ENCODE assay signal across 1 cellular context in genomic region chr1:165828581-165829329, GRCh38.
A peak's percentile ranks its signal among the peaks of the same experiment; 100 is the strongest.
TF ChIP-seq lines count a peak whose summit lies in the region.

No MANE protein-coding gene starts in this region.

TF ChIP-seq in HepG2, 621 proteins besides CTCF, POLR2A, EP300 and RAD21 (continued from another document and continues in another):
- no peak for TF ChIP-seq ZXDC (CRISPR knock-in tag; IDR thresholded peaks at IDR 0.05)
- peak; percentile 43; the same call in 1 of the 2 replicates for TF ChIP-seq ARID4A (CRISPR knock-in tag; IDR thresholded peaks at IDR 0.05; ENCODE audit: borderline replicate concordance)
- peak; percentile 15; the same call in 1 of the 2 replicates for TF ChIP-seq PRDM15 (CRISPR knock-in tag; IDR thresholded peaks at IDR 0.05)
- no peak for TF ChIP-seq ZNF468 (CRISPR knock-in tag; IDR thresholded peaks at IDR 0.05)
- no peak for TF ChIP-seq MAF1 (CRISPR knock-in tag; IDR thresholded peaks at IDR 0.05; ENCODE audit: borderline replicate concordance)
- TF ChIP-seq THAP11 (CRISPR knock-in tag; IDR thresholded peaks at IDR 0.05) = no peak
- no peak for TF ChIP-seq NONO (IDR thresholded peaks at IDR 0.05)
- TF ChIP-seq NONO (CRISPR knock-in tag; conservative IDR thresholded peaks at IDR 0.05) = 0 out of 2 replicates have a peak, but pooled peaks have one; percentile 10
- no peak for TF ChIP-seq TMF1 (CRISPR knock-in tag; IDR thresholded peaks at IDR 0.05; ENCODE audit: low read depth)
- no peak for TF ChIP-seq SRY (CRISPR knock-in tag; IDR thresholded peaks at IDR 0.05)
- TF ChIP-seq MLLT10 (CRISPR knock-in tag; IDR thresholded peaks at IDR 0.05) = no peak
- TF ChIP-seq IRF9 (CRISPR knock-in tag; IDR thresholded peaks at IDR 0.05; ENCODE audit: borderline replicate concordance) = 0 out of 2 replicates have a peak, but pooled peaks have one; percentile 44
- TF ChIP-seq ZNF513 (CRISPR knock-in tag; conservative IDR thresholded peaks at IDR 0.05) = no peak
- TF ChIP-seq SMC3 (IDR thresholded peaks at IDR 0.05; ENCODE audit: low read length) = no peak
- 0 out of 2 replicates have a peak, but pooled peaks have one; percentile 42 for TF ChIP-seq ZNF142 (CRISPR knock-in tag; IDR thresholded peaks at IDR 0.05)
- TF ChIP-seq ZNF441 (CRISPR knock-in tag; IDR thresholded peaks at IDR 0.05; ENCODE audit: borderline replicate concordance) = 0 out of 2 replicates have a peak, but pooled peaks have one; percentile 26
- TF ChIP-seq ZNF891 (CRISPR knock-in tag; IDR thresholded peaks at IDR 0.05) = no peak
- peak; percentile 46; the same call in 1 of the 2 replicates for TF ChIP-seq ZFP82 (CRISPR knock-in tag; IDR thresholded peaks at IDR 0.05; ENCODE audit: borderline replicate concordance)
- TF ChIP-seq ZFP91 (CRISPR knock-in tag; IDR thresholded peaks at IDR 0.05; ENCODE audit: borderline replicate concordance) = 0 out of 2 replicates have a peak, but pooled peaks have one; percentile 4
- TF ChIP-seq ZNF746 (CRISPR knock-in tag; IDR thresholded peaks at IDR 0.05) = no peak; the same call in 1 of the 2 replicates
- peak; percentile 13; the same call in 1 of the 2 replicates for TF ChIP-seq ZNF501 (CRISPR knock-in tag; IDR thresholded peaks at IDR 0.05)
- 0 out of 2 replicates have a peak, but pooled peaks have one; percentile 26 for TF ChIP-seq ZFP37 (CRISPR knock-in tag; IDR thresholded peaks at IDR 0.05; ENCODE audit: borderline replicate concordance)
- no peak for TF ChIP-seq ZHX1 (CRISPR knock-in tag; IDR thresholded peaks at IDR 0.05; ENCODE audit: low read depth)
- no peak for TF ChIP-seq ZNF282 (IDR thresholded peaks at IDR 0.05; ENCODE audit: partially characterized antibody)
- TF ChIP-seq GZF1 (CRISPR knock-in tag; IDR thresholded peaks at IDR 0.05) = no peak
